Comparison of ENCODE assay signal across 8 cellular contexts in genomic region chr16:89171216-89172170, GRCh38. TPM values are rescaled to one million over a fixed set of nuclear protein-coding genes. Genes with fewer than 3 reads are reported as not detected.
DNase-seq lines count a peak whose midpoint lies in the region; ATAC-seq and TF ChIP-seq lines count a peak whose summit lies in the region.

A gene with protein sequence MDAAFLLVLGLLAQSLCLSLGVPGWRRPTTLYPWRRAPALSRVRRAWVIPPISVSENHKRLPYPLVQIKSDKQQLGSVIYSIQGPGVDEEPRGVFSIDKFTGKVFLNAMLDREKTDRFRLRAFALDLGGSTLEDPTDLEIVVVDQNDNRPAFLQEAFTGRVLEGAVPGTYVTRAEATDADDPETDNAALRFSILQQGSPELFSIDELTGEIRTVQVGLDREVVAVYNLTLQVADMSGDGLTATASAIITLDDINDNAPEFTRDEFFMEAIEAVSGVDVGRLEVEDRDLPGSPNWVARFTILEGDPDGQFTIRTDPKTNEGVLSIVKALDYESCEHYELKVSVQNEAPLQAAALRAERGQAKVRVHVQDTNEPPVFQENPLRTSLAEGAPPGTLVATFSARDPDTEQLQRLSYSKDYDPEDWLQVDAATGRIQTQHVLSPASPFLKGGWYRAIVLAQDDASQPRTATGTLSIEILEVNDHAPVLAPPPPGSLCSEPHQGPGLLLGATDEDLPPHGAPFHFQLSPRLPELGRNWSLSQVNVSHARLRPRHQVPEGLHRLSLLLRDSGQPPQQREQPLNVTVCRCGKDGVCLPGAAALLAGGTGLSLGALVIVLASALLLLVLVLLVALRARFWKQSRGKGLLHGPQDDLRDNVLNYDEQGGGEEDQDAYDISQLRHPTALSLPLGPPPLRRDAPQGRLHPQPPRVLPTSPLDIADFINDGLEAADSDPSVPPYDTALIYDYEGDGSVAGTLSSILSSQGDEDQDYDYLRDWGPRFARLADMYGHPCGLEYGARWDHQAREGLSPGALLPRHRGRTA (plus strand): TSS chr16:89171748. CDS start chr16:89171832, 84 bp downstream.

- H3K4me3 Mint-ChIP-seq in Caco-2 (ENCODE audit: unreplicated experiment), result peak within 1 kb of the TSS; percentile 74
- peak within 1 kb of the TSS; percentile 71 for H3K4me3 Mint-ChIP-seq in activated T-cell treated with anti-CD3 and anti-CD28 coated beads, Interleukin-2, amount 50 U/mL, for 4 hours
- peak within 1 kb of the TSS; percentile 65 to 88 (median 76) for H3K4me3 Mint-ChIP-seq in naive thymus-derived CD4-positive, alpha-beta T cell

- no peaks in the 10 kb centered on the region for H3K9me3 Mint-ChIP-seq in Caco-2 (ENCODE audit: unreplicated experiment)
- no peaks in the 10 kb centered on the region for H3K9me3 Mint-ChIP-seq in activated T-cell treated with anti-CD3 and anti-CD28 coated beads, Interleukin-2, amount 50 U/mL, for 4 hours
- H3K9me3 Mint-ChIP-seq in naive thymus-derived CD4-positive, alpha-beta T cell, result no peaks in the 10 kb centered on the region

- H3K27ac Mint-ChIP-seq in Caco-2 (ENCODE audit: unreplicated experiment), result no peak within 1 kb of the TSS
- peak within 1 kb of the TSS in 5 of 9 donors; percentile 51 to 86 (median 75) for H3K27ac Mint-ChIP-seq in naive thymus-derived CD4-positive, alpha-beta T cell

- H3K27me3 ChIP-seq in Caco-2 (replicated peaks; ENCODE audit: control insufficient read depth, insufficient read depth, low read length) (peaks cover 5% of the 10 kb centered on the region), esophagus squamous epithelium (peaks cover 0 to 99% (median 15%) of the 10 kb centered on the region in 4 donors)
- H3K27me3 ChIP-seq in naive thymus-derived CD4-positive, alpha-beta T cell (ENCODE audit: control insufficient read depth in 2 of 2, insufficient read depth in 2 of 2, low read length in 2 of 2), result no peaks in the 10 kb centered on the region

- no peaks in the 10 kb centered on the region for H3K36me3 Mint-ChIP-seq in Caco-2 (ENCODE audit: insufficient read depth, unreplicated experiment)
- H3K36me3 Mint-ChIP-seq in activated T-cell treated with anti-CD3 and anti-CD28 coated beads, Interleukin-2, amount 50 U/mL, for 4 hours (ENCODE audit: insufficient read depth), result no peaks in the 10 kb centered on the region
- H3K36me3 Mint-ChIP-seq in naive thymus-derived CD4-positive, alpha-beta T cell, result no peaks in the 10 kb centered on the region

- peak within 1 kb of the TSS in 1 of 4 donors; percentile 5 for H3K27ac ChIP-seq in esophagus squamous epithelium
- H3K27ac ChIP-seq in naive thymus-derived CD4-positive, alpha-beta T cell (ENCODE audit: low read depth, low read length), result no peak within 1 kb of the TSS

- CTCF ChIA-PET in Caco-2 (lab: Charles Lee), result interaction anchor here (0.6 to 1.2 kb wide), 7 partner anchors 15 to 434 kb away, joined by 3 to 10 read pairs (median 4); partner anchors contain the start of genes PIEZO1 and ZNF778
- CTCF ChIA-PET in naive thymus-derived CD4-positive, alpha-beta T cell (lab: Charles Lee), result interaction anchor here (0.5 kb wide), 1 partner anchor 235 kb away, joined by 3 read pairs; no protein-coding TSS in a partner anchor

- TF ChIP-seq POLR2A in esophagus squamous epithelium (IDR thresholded peaks at IDR 0.05), result no peak

- H3K9me3 ChIP-seq in Caco-2 (no peaks in the 10 kb centered on the region), esophagus squamous epithelium (no peaks in the 10 kb centered on the region)
- no peaks in the 10 kb centered on the region for H3K9me3 ChIP-seq in naive thymus-derived CD4-positive, alpha-beta T cell (ENCODE audit: control insufficient read depth in 2 of 3, low read length in 3 of 3)

- peak; percentile 98 to 99 for DNase-seq in Caco-2
- peak; percentile 95 for DNase-seq in Jurkat, Clone E6-1 (ENCODE audit: low read depth, low spot score)
- DNase-seq in OCI-M2 (lab: John Stamatoyannopoulos, UW; ENCODE audit: unreplicated experiment), result peak; percentile 32
- peak; percentile 95 for DNase-seq in activated T-cell treated with anti-CD3 and anti-CD28 coated beads, Interleukin-2, amount 50 U/mL, for 4 hours
- DNase-seq in esophagus squamous epithelium (lab: John Stamatoyannopoulos, UW), result peak; percentile 64
- DNase-seq in naive thymus-derived CD4-positive, alpha-beta T cell, result peak; percentile 79 to 96 (median 91)
- DNase-seq in stimulated activated CD8-positive, alpha-beta memory T cell treated with anti-CD3 and anti-CD28 coated beads, Interleukin-7, amount 100 ng/mL, for 24 hours (ENCODE audit: low read depth), result peak; percentile 86

- WGBS in esophagus squamous epithelium, 2 donors, result 7% methylated on average over 11 of the region's 74 CpGs; no CpG with 5 or more reads in 1 of the 2 donors

- peak; percentile 61 for ATAC-seq in GM21717 (IDR thresholded peaks at IDR 0.05; ENCODE audit: unreplicated experiment)
- ATAC-seq in activated T-cell treated with anti-CD3 and anti-CD28 coated beads, Interleukin-2, amount 50 U/mL, for 4 hours, result peak; percentile 96
- ATAC-seq in naive thymus-derived CD4-positive, alpha-beta T cell, result peak; percentile 97

- BruUV-seq in Caco-2 (replicated peaks; lab: Mats Ljungman, UMichigan), result no TSS peak

- H3K4me3 ChIP-seq in Caco-2 (ENCODE audit: low read depth, low read length) (peak within 1 kb of the TSS; percentile 39), esophagus squamous epithelium (peak within 1 kb of the TSS in 3 of 4 donors; percentile 11 to 49 (median 34))
- peak within 1 kb of the TSS; percentile 42 for H3K4me3 ChIP-seq in Jurkat, Clone E6-1 (ENCODE audit: low read length)
- peak within 1 kb of the TSS; percentile 51 for H3K4me3 ChIP-seq in naive thymus-derived CD4-positive, alpha-beta T cell (ENCODE audit: low read length)

- POLR2A ChIA-PET in Caco-2 (lab: Charles Lee), result interaction anchor here (0.6 to 1.0 kb wide), 4 partner anchors 75 to 337 kb away, joined by 3 to 6 read pairs (median 6); partner anchors contain the start of gene SPG7
- POLR2A ChIA-PET in naive thymus-derived CD4-positive, alpha-beta T cell (lab: Charles Lee), result interaction anchor here (1.1 to 1.4 kb wide), 2 partner anchors 9 to 56 kb away, joined by 3 to 4 read pairs; no protein-coding TSS in a partner anchor

- peaks cover 7% of the 10 kb centered on the region for H3K4me1 Mint-ChIP-seq in Caco-2 (ENCODE audit: low read depth, unreplicated experiment)
- H3K4me1 Mint-ChIP-seq in activated T-cell treated with anti-CD3 and anti-CD28 coated beads, Interleukin-2, amount 50 U/mL, for 4 hours (ENCODE audit: low read depth), result peaks cover 6% of the 10 kb centered on the region
- peaks cover 6 to 10% (median 7%) of the 10 kb centered on the region in 7 donors for H3K4me1 Mint-ChIP-seq in naive thymus-derived CD4-positive, alpha-beta T cell

- peaks cover 24% of the 10 kb centered on the region for H3K4me1 ChIP-seq in Caco-2
- peaks cover 20 to 34% (median 23%) of the 10 kb centered on the region in 3 donors for H3K4me1 ChIP-seq in esophagus squamous epithelium
- H3K4me1 ChIP-seq in naive thymus-derived CD4-positive, alpha-beta T cell (ENCODE audit: control insufficient read depth in 2 of 2, insufficient read depth in 2 of 2, low read length in 2 of 2), result peaks cover 8 to 21% of the 10 kb centered on the region in 2 donors

- peaks cover 6% of the 10 kb centered on the region for H3K27me3 Mint-ChIP-seq in Caco-2 (ENCODE audit: insufficient read depth, unreplicated experiment)
- H3K27me3 Mint-ChIP-seq in activated T-cell treated with anti-CD3 and anti-CD28 coated beads, Interleukin-2, amount 50 U/mL, for 4 hours (ENCODE audit: low read depth), result peaks cover 2% of the 10 kb centered on the region
- peaks cover 0 to 6% (median 0%) of the 10 kb centered on the region in 5 donors for H3K27me3 Mint-ChIP-seq in naive thymus-derived CD4-positive, alpha-beta T cell

- intact Hi-C loops in Caco-2 (cut with micrococcal nuclease; ENCODE audit: unreplicated experiment), result loop anchor here (1.0 kb wide), 3 partner anchors 21 to 45 kb away; no protein-coding TSS in a partner anchor
- intact Hi-C loops in esophagus squamous epithelium (cut with DNase I), result loop anchor here (5.0 kb wide), 1 partner anchor 434 kb away; no protein-coding TSS in a partner anchor
- intact Hi-C loops in naive thymus-derived CD4-positive, alpha-beta T cell (cut with micrococcal nuclease), result loop anchor here (1.0 to 10.0 kb wide), 14 partner anchors 21 to 717 kb away; partner anchors contain the start of genes TRAPPC2L (in 2 of the 2), APRT (in 1 of the 2), CDK10 (in 1 of the 2) and RPL13 (in 1 of the 2)

- TF ChIP-seq CTCF in Caco-2 (IDR thresholded peaks at IDR 0.05; ENCODE audit: insufficient read depth in 1 of 2, low read depth in 1 of 2, low read length in 1 of 2, severe bottlenecking in 1 of 2, unreplicated experiment in 1 of 2) (no peak), esophagus squamous epithelium (IDR thresholded peaks at IDR 0.05) (no peak)

- no peaks in the 10 kb centered on the region for H3K36me3 ChIP-seq in Caco-2 (ENCODE audit: control insufficient read depth, insufficient read depth, low read length)
- H3K36me3 ChIP-seq in esophagus squamous epithelium, result no peaks in the 10 kb centered on the region
- H3K36me3 ChIP-seq in naive thymus-derived CD4-positive, alpha-beta T cell (ENCODE audit: control insufficient read depth in 2 of 3, insufficient read depth in 3 of 3, low read length in 3 of 3), result no peaks in the 10 kb centered on the region

RNA-seq across cellular contexts. Expression of the gene that starts here (rescaled TPM):
- total RNA-seq in Caco-2 (2022), result not detected in 2 replicates
- not detected for polyA plus RNA-seq in Jurkat, Clone E6-1 (2012; ENCODE audit: insufficient read depth, insufficient read length)
- total RNA-seq in activated T-cell treated with anti-CD3 and anti-CD28 coated beads, Interleukin-2, amount 50 U/mL, for 4 hours, result not detected
- total RNA-seq in esophagus squamous epithelium, result not detected
- total RNA-seq in naive thymus-derived CD4-positive, alpha-beta T cell, result not detected
- polyA plus RNA-seq in naive thymus-derived CD4-positive, alpha-beta T cell, result not detected

Comparison
In these comparisons a context has a peak if more than half of its experiments do, and no peak if none do; other contexts are left out.
1. Peak in DNase-seq and H3K4me3 ChIP-seq in Caco-2; RNA of the gene not detected or under 1 TPM.
2. Peak in DNase-seq and ATAC-seq in activated T-cell treated with anti-CD3 and anti-CD28 coated beads, Interleukin-2, amount 50 U/mL, for 4 hours; RNA of the gene not detected or under 1 TPM.
3. Peak in DNase-seq and H3K4me3 ChIP-seq in esophagus squamous epithelium; RNA of the gene not detected or under 1 TPM.
4. Peak in DNase-seq, ATAC-seq and H3K4me3 ChIP-seq in naive thymus-derived CD4-positive, alpha-beta T cell; RNA of the gene not detected or under 1 TPM.
5. DNase-seq: peak in every context shown above with its lines; median percentile 98 in Caco-2; 95 in Jurkat, Clone E6-1; 95 in activated T-cell treated with anti-CD3 and anti-CD28 coated beads, Interleukin-2, amount 50 U/mL, for 4 hours; 91 in naive thymus-derived CD4-positive, alpha-beta T cell; 86 in stimulated activated CD8-positive, alpha-beta memory T cell treated with anti-CD3 and anti-CD28 coated beads, Interleukin-7, amount 100 ng/mL, for 24 hours; 64 in esophagus squamous epithelium; 32 in OCI-M2.